18 cellular contexts compared by ENCODE assay signal in the genomic region with DNA sequence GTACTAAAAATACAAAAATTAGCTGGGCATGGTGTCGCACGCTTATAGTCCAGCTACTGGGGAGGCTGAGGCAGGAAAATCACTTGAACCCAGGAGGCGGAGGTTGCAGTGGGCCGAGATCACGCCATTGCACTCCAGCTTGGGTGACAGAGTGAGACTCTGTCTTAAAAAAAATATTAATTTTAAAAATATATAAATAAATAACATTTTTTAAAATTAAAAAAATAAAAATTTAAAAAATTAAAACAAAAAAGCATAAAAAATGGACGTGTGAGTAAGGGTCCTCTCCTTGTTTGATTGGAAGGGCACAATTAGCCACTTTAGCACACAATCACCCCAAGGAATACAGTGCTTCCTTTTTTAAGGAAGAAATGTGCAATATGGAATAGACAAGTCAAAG. TPM values are rescaled to one million over a fixed set of nuclear protein-coding genes. Genes with fewer than 3 reads are reported as not detected.
A peak's percentile ranks its signal among the peaks of the same experiment; 100 is the strongest.
DNase-seq lines count a peak whose midpoint lies in the region; ATAC-seq and TF ChIP-seq lines count a peak whose summit lies in the region.
"Had no signal": no experiment of that assay in that cellular context is flagged by ENCODE, and none has a peak within 500 bp of the region (broad histone marks: within the 10 kb centered on the region; RNA-seq: fewer than 3 reads in every experiment).

No MANE protein-coding gene starts in this region.

- H3K4me3 ChIP-seq in mammary epithelial cell (replicated peaks in 1 of 3; ENCODE audit: insufficient read depth in 1 of 3, low read depth in 2 of 3, low read length in 3 of 3): no peak overlapping the region
- no peak overlapping the region for H3K4me3 ChIP-seq in WERI-Rb-1 (ENCODE audit: low read depth, low read length)
- H3K4me3 ChIP-seq: BLaER1, GM12878, GM23338, HAP-1 had no signal

- peaks cover 12% of the 10 kb centered on the region for H3K4me1 ChIP-seq in mammary epithelial cell (ENCODE audit: insufficient read depth, low read length)
- H3K4me1 ChIP-seq: HAP-1 had no signal

- H3K9me3 ChIP-seq in mammary epithelial cell (replicated peaks; ENCODE audit: insufficient read depth, low read length): no peaks in the 10 kb centered on the region
- no peaks in the 10 kb centered on the region for H3K9me3 ChIP-seq in WERI-Rb-1 (ENCODE audit: severe bottlenecking)
- H3K9me3 ChIP-seq: BLaER1, HAP-1 had no signal

- BruUV-seq in mammary epithelial cell (replicated peaks; lab: Mats Ljungman, UMichigan) (no TSS peak), MCF 10A (replicated peaks; lab: Mats Ljungman, UMichigan) (no TSS peak)

- 88% methylated on average over 6 of the region's 6 CpGs for WGBS in mammary epithelial cell (ENCODE audit: low coverage, missing lambda C conversion rate)

- POLR2A ChIA-PET in MCF 10A (lab: Yijun Ruan, JAX): interaction anchor here (0.9 to 1.6 kb wide), 6 partner anchors 9 to 497 kb away, joined by 3 to 5 read pairs (median 3); a partner anchor contains a TSS

- H3K79me2 ChIP-seq in mammary epithelial cell (ENCODE audit: insufficient read depth, low read length): no peaks in the 10 kb centered on the region

- H3K27ac ChIP-seq in mammary epithelial cell (ENCODE audit: insufficient read depth, low read depth, low read length) (no peak overlapping the region), WERI-Rb-1 (peak overlapping the region; percentile 56; the same call in 1 of the 2 replicates), epithelial cell of prostate (peak overlapping the region; percentile 89)
- H3K27ac ChIP-seq: 22Rv1, BLaER1 had no signal

- H3K36me3 ChIP-seq in mammary epithelial cell (ENCODE audit: insufficient read depth, low read length) (no peaks in the 10 kb centered on the region), WERI-Rb-1 (no peaks in the 10 kb centered on the region)
- H3K36me3 ChIP-seq: BLaER1, HAP-1 had no signal

- H3K27me3 ChIP-seq in mammary epithelial cell (ENCODE audit: insufficient read depth, low read length) (no peaks in the 10 kb centered on the region), WERI-Rb-1 (ENCODE audit: insufficient read depth, low read depth, severe bottlenecking) (no peaks in the 10 kb centered on the region)
- H3K27me3 ChIP-seq: BLaER1 had no signal

- in situ Hi-C loops in mammary epithelial cell (cut with MboI; ENCODE audit: low sequenced_read_pairs in 2 of 2): no loop called here

- no peaks in the 10 kb centered on the region for H3K9me3 Mint-ChIP-seq in MCF 10A (ENCODE audit: unreplicated experiment)
- H3K9me3 Mint-ChIP-seq: CD4-positive, alpha-beta T cell; CD8-positive, alpha-beta memory T cell; GM23338; HFFc6 had no signal

- no peak overlapping the region for H3K27ac Mint-ChIP-seq in MCF 10A (ENCODE audit: low read depth, unreplicated experiment)
- H3K27ac Mint-ChIP-seq: B cell; CD14-positive monocyte; CD4-positive, alpha-beta T cell; CD8-positive, alpha-beta memory T cell; GM23338; HFFc6 had no signal

- no peak overlapping the region for H3K4me2 ChIP-seq in mammary epithelial cell (ENCODE audit: insufficient read depth, low read depth, low read length)
- H3K4me2 ChIP-seq: BLaER1, GM23338 had no signal

- no peaks in the 10 kb centered on the region for H4K20me1 ChIP-seq in mammary epithelial cell (ENCODE audit: insufficient read depth, low read length)
- H4K20me1 ChIP-seq: BLaER1 had no signal

- dilution Hi-C loops in mammary epithelial cell (cut with HindIII; ENCODE audit: low sequenced_read_pairs): loop anchor here (5.0 kb wide), 1 partner anchor 94 kb away; no protein-coding TSS in a partner anchor

- H2AFZ ChIP-seq in mammary epithelial cell (ENCODE audit: low read depth, low read length): peak overlapping the region; percentile 79

- ATAC-seq in HG02938 (IDR thresholded peaks at IDR 0.05; ENCODE audit: unreplicated experiment): no peak
- ATAC-seq: GM12878 had no signal

- CTCF ChIA-PET in mammary epithelial cell (lab: Charles Lee; ENCODE audit: low non-redundant PET): no interaction called here
- CTCF ChIA-PET in MCF 10A (lab: Yijun Ruan, JAX): interaction anchor here (0.9 kb wide), 1 partner anchor 261 kb away, joined by 3 read pairs; no protein-coding TSS in a partner anchor

- no peaks in the 10 kb centered on the region for H3K36me3 Mint-ChIP-seq in MCF 10A (ENCODE audit: insufficient read depth, unreplicated experiment)
- H3K36me3 Mint-ChIP-seq: CD8-positive, alpha-beta memory T cell had no signal

- H3K4me1 Mint-ChIP-seq in MCF 10A (ENCODE audit: insufficient read depth, unreplicated experiment): peaks cover 5% of the 10 kb centered on the region

- no peaks in the 10 kb centered on the region for H3K27me3 Mint-ChIP-seq in MCF 10A (ENCODE audit: insufficient read depth, unreplicated experiment)

- no peak overlapping the region for H3K4me3 Mint-ChIP-seq in MCF 10A (ENCODE audit: unreplicated experiment)
- H3K4me3 Mint-ChIP-seq: B cell; CD14-positive monocyte; CD4-positive, alpha-beta T cell; CD8-positive, alpha-beta memory T cell; GM23338; HFFc6 had no signal

- DNase-seq in mammary epithelial cell: no peak
- DNase-seq in MCF 10A (ENCODE audit: unreplicated experiment): no peak
- no peak for DNase-seq in WERI-Rb-1
- no peak for DNase-seq in epithelial cell of prostate (ENCODE audit: low read depth, low spot score)
- no peak for DNase-seq in NCI-H128 (lab: John Stamatoyannopoulos, UW; ENCODE audit: unreplicated experiment)
- no peak for DNase-seq in HuH-7.5 (ENCODE audit: low spot score)
- no peak for DNase-seq in occipital lobe (lab: John Stamatoyannopoulos, UW)
- DNase-seq: CD4-positive, alpha-beta T cell; CD8-positive, alpha-beta memory T cell; HFFc6 had no signal

- intact Hi-C loops in mammary epithelial cell (cut with micrococcal nuclease) (no loop called here), MCF 10A (cut with micrococcal nuclease) (no loop called here)

- no peak for TF ChIP-seq CTCF in mammary epithelial cell (conservative IDR thresholded peaks at IDR 0.05 in 1 of 2, IDR thresholded peaks at IDR 0.05 in 1 of 2; ENCODE audit: extremely low read depth in 1 of 2, insufficient read depth in 1 of 2, low read depth in 1 of 2, low read length in 2 of 2)
- TF ChIP-seq CTCF in MCF 10A (IDR thresholded peaks at IDR 0.05; ENCODE audit: unreplicated experiment): no peak
- no peak for TF ChIP-seq CTCF in WERI-Rb-1 (IDR thresholded peaks at IDR 0.05; ENCODE audit: low read depth, low read length)

- H3K9ac ChIP-seq in mammary epithelial cell (ENCODE audit: insufficient read depth, low read length): no peak overlapping the region
- H3K9ac ChIP-seq: BLaER1 had no signal

RNA-seq across cellular contexts. Expression of a gene that starts 18.6 kb away (rescaled TPM):
- 100 to 1,000 TPM in 1 of 2 donors, 10 to 100 TPM in 1; 56.5 to 115 TPM for total RNA-seq in mammary epithelial cell
- 126 TPM for polyA plus RNA-seq in mammary epithelial cell
- 74.2 TPM for polyA minus RNA-seq in mammary epithelial cell
- total RNA-seq in MCF 10A (2022): 159 and 171 TPM in 2 replicates
- 46.8 TPM for total RNA-seq in occipital lobe

RNA-seq across cellular contexts. Expression of a gene that starts 18.7 kb away (rescaled TPM):
- total RNA-seq in mammary epithelial cell: under 1 TPM; 0.26 to 0.50 TPM
- polyA plus RNA-seq in mammary epithelial cell: 0.14 TPM
- polyA minus RNA-seq in mammary epithelial cell: not detected
- 0.17 and 0.44 TPM in 2 replicates for total RNA-seq in MCF 10A (2022)
- 1.4 TPM for total RNA-seq in occipital lobe
- total RNA-seq: CD4-positive, alpha-beta T cell had no signal
- polyA plus RNA-seq: CD8-positive, alpha-beta memory T cell had no signal
